8 cellular contexts compared by ENCODE assay signal in the genomic region with DNA sequence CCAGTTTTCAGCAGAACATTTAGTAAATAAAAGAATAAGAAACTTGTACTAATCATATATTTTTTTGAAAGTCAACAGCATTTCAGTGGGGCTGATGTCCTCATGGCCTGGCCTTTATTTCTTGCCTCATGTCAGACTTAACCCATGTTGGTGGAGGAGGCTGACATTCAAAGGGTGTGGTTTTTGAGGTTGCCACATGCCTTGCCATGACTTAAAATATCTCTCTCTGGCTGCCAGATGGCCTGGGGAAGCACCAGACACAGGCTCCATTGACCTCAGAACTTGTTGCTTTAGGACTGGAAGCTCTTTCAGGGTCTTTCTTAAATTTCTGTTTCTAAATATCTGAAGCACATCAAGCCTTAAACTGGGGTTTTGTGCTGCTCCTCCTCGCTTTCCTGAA. TPM values are rescaled to one million over a fixed set of nuclear protein-coding genes. Genes with fewer than 3 reads are reported as not detected.
DNase-seq lines count a peak whose midpoint lies in the region; ATAC-seq and TF ChIP-seq lines count a peak whose summit lies in the region.

No MANE protein-coding gene starts in this region.

- 57 to 63% methylated on average over 1 of the region's 1 CpG for WGBS in GM23248 (ENCODE audit: low coverage in 1 of 2, low lambda C conversion rate in 2 of 2, missing lambda C conversion rate in 2 of 2), 2 experiments
- WGBS in spleen, 5 donors, result 66 to 82% (median 77%) methylated on average over 1 of the region's 1 CpG

- H3K4me3 ChIP-seq in GM23248, result no peak overlapping the region
- H3K4me3 ChIP-seq in spleen, result no peak overlapping the region
- no peak overlapping the region for H3K4me3 ChIP-seq in H7 (ENCODE audit: insufficient read depth, low read depth, low read length)

- in situ Hi-C loops in GM23248 (cut with MboI), result no loop called here

- TF ChIP-seq POLR2A in spleen (IDR thresholded peaks at IDR 0.05), result no peak

- H3K4me1 ChIP-seq in GM23248 (ENCODE audit: insufficient read depth), result peaks cover 37% of the 10 kb centered on the region
- peaks cover 0 to 6% (median 0%) of the 10 kb centered on the region in 6 donors for H3K4me1 ChIP-seq in spleen

- peaks cover 27% of the 10 kb centered on the region for H3F3A ChIP-seq in GM23248 (ENCODE audit: insufficient read depth)

- H3K9ac ChIP-seq in GM23248, result peak overlapping the region; percentile 49

- peak; percentile 94 for ATAC-seq in GM18861 (IDR thresholded peaks at IDR 0.05; ENCODE audit: unreplicated experiment)

- H3K9me2 ChIP-seq in GM23248 (ENCODE audit: insufficient read depth), result no peaks in the 10 kb centered on the region

- H3K79me2 ChIP-seq in GM23248 (ENCODE audit: insufficient read depth), result no peaks in the 10 kb centered on the region

- peak overlapping the region; percentile 9 for H3K4me2 ChIP-seq in GM23248 (ENCODE audit: unreplicated experiment)

- 0 out of 2 replicates have a peak overlapping the region, but pooled peaks have one; percentile 23 for H2AFZ ChIP-seq in GM23248

- TF ChIP-seq CTCF in spleen (IDR thresholded peaks at IDR 0.05 in 8 of 11, conservative IDR thresholded peaks at IDR 0.05 in 3 of 11), result no peak

- H3K27ac ChIP-seq in GM23248 (peak overlapping the region; percentile 80), spleen (peak overlapping the region in 3 of 8 donors; percentile 10 to 21 (median 15))

- DNase-seq in GM23248 (peak; percentile 82), M059J (ENCODE audit: low read depth) (peak; percentile 57), spleen (no peak), H7 (no peak), NCI-H2107 treated with DMSO at 0.1 percent for 48 hours (lab: John Stamatoyannopoulos, UW; ENCODE audit: unreplicated experiment) (no peak), mucosa of gallbladder (ENCODE audit: low spot score) (no peak)
- DNase-seq in central memory CD4-positive, alpha-beta T cell, result peak; percentile 8

- H3K9me3 ChIP-seq in GM23248 (ENCODE audit: low read depth) (no peaks in the 10 kb centered on the region), spleen (no peaks in the 10 kb centered on the region)

- H3K27me3 ChIP-seq in GM23248 (replicated peaks; ENCODE audit: insufficient read depth), result no peaks in the 10 kb centered on the region
- no peaks in the 10 kb centered on the region for H3K27me3 ChIP-seq in spleen (replicated peaks in 1 of 7)
- H3K27me3 ChIP-seq in H7 (ENCODE audit: control insufficient read depth, insufficient read depth, low read length), result no peaks in the 10 kb centered on the region

- intact Hi-C loops in spleen (cut with DNase I; ENCODE audit: low total_unique reads), result no loop called here

- no peaks in the 10 kb centered on the region for H4K20me1 ChIP-seq in GM23248 (ENCODE audit: insufficient read depth)

- H3K36me3 ChIP-seq in GM23248 (ENCODE audit: low read depth), result no peaks in the 10 kb centered on the region
- H3K36me3 ChIP-seq in spleen, result no peaks in the 10 kb centered on the region
- no peaks in the 10 kb centered on the region for H3K36me3 ChIP-seq in H7 (replicated peaks; ENCODE audit: control insufficient read depth, insufficient read depth, low read length)

RNA-seq across cellular contexts. Expression of gene CD28, which starts 32.5 kb away (rescaled TPM):
- 0.11 TPM in 1 of 2 replicates, not detected in the other for total RNA-seq in GM23248 (2014; rRNA removed; shearing (Covaris generic))
- polyA plus RNA-seq in GM23248 (2016; fragmentation: Nextera tagmentation; extraction: Ambion mirVana) (0.10 and 0.11 TPM in 2 replicates), spleen (1 to 10 TPM; 1.3 to 2.9 (median 2.3) TPM)
- total RNA-seq in M059J (2014; rRNA removed; shearing (Covaris generic)), result not detected in 2 replicates
- total RNA-seq in spleen (10 to 100 TPM in 6 of 7 donors, 1 to 10 TPM in 1; 8.5 to 22.4 (median 17.5) TPM), mucosa of gallbladder (1.6 TPM)
- total RNA-seq in H7 (2014; rRNA removed; shearing (Covaris generic)), result not detected in 2 replicates

Comparison
In these comparisons a context has a peak if more than half of its experiments do, and no peak if none do; other contexts are left out.
1. DNase-seq: peak in GM23248 (single experiment), M059J (single experiment) and central memory CD4-positive, alpha-beta T cell (single experiment); none in spleen (single experiment), H7 (single experiment), NCI-H2107 treated with DMSO at 0.1 percent for 48 hours (single experiment) and mucosa of gallbladder (single experiment).